25 cellular contexts compared by ENCODE assay signal in the genomic region with DNA sequence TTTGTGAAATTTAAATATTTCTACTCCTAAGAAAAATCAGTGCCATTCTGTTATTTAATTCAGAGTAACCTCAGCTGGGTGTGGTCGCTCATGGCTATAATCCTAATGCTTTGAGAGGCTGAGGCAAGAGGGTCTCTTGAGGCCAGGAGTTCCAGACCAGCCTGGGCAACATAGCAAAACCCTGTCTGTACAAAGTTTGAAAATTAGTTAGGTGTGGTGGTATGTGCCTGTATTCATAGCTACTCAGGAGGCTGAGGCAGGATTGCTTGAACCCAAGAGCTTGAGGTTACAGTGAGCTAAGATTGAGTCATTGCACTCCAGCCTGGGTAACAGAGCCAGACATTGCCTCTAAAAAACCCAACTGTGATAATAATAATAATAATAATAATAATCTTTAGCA. TPM values are rescaled to one million over a fixed set of nuclear protein-coding genes. Genes with fewer than 3 reads are reported as not detected.
DNase-seq lines count a peak whose midpoint lies in the region; ATAC-seq, FAIRE-seq and TF ChIP-seq lines count a peak whose summit lies in the region.
"Had no signal": no experiment of that assay in that cellular context is flagged by ENCODE, and none has a peak within 500 bp of the region (broad histone marks: within the 10 kb centered on the region; RNA-seq: fewer than 3 reads in every experiment).

No MANE protein-coding gene starts in this region.

- H3K27me3 Mint-ChIP-seq in Calu3 (ENCODE audit: unreplicated experiment), result no peaks in the 10 kb centered on the region
- H3K27me3 Mint-ChIP-seq: CD4-positive, alpha-beta T cell; CD8-positive, alpha-beta memory T cell had no signal

- DNase-seq in HCEC 1CT (peak; percentile 47), bronchial epithelial cell (ENCODE audit: low read depth) (peak; percentile 20), foreskin fibroblast (peak; percentile 10 to 31), trophoblast cell (peak; percentile 73 to 74), medulla oblongata (ENCODE audit: extremely low spot score) (no peak), Calu3 (no peak)
- DNase-seq: 8988T; ACHN; AML-193; BE2C; CD4-positive, alpha-beta T cell; CD8-positive, alpha-beta memory T cell; DMS153; DND-41; GDM1; GM23248; H9; HFFc6 had no signal

- no peaks in the 10 kb centered on the region for H3K36me3 Mint-ChIP-seq in Calu3 (ENCODE audit: insufficient read depth, unreplicated experiment)
- H3K36me3 Mint-ChIP-seq: CD14-positive monocyte; CD8-positive, alpha-beta memory T cell had no signal

- H3K27me3 ChIP-seq in bronchial epithelial cell (ENCODE audit: control insufficient read depth, insufficient read depth, low read length), result no peaks in the 10 kb centered on the region
- H3K27me3 ChIP-seq in trophoblast cell (ENCODE audit: insufficient read depth, low read length), result no peaks in the 10 kb centered on the region
- H3K27me3 ChIP-seq: BE2C; BLaER1 treated with 17β-estradiol and CSF1 and Interleukin-3, amounts not matched to agents 10 nM and 100 nM had no signal

- H3K4ac ChIP-seq in trophoblast cell (ENCODE audit: low read depth, low read length), result no peak overlapping the region

- H3K4me3 Mint-ChIP-seq in Calu3 (ENCODE audit: low read depth, unreplicated experiment), result no peak overlapping the region
- H3K4me3 Mint-ChIP-seq: CD14-positive monocyte; CD4-positive, alpha-beta T cell; CD8-positive, alpha-beta memory T cell; H9; HFFc6 had no signal

- no peaks in the 10 kb centered on the region for H3K9me3 Mint-ChIP-seq in Calu3 (ENCODE audit: low read depth, unreplicated experiment)
- H3K9me3 Mint-ChIP-seq: CD4-positive, alpha-beta T cell; H9; HFFc6 had no signal

- ATAC-seq in GM18907 (IDR thresholded peaks at IDR 0.05; ENCODE audit: unreplicated experiment), result no peak
- no peak for ATAC-seq in HG03460 (IDR thresholded peaks at IDR 0.05; ENCODE audit: unreplicated experiment)
- ATAC-seq: A549, GM12878 had no signal

- no peak for FAIRE-seq in bronchial epithelial cell (lab: Jason Lieb, UNC)
- FAIRE-seq: A549, GM12878, H1 had no signal

- no peaks in the 10 kb centered on the region for H3K9me3 ChIP-seq in trophoblast cell (ENCODE audit: insufficient read depth, low read depth, low read length)
- H3K9me3 ChIP-seq: A549; BE2C; BLaER1 treated with 17β-estradiol and CSF1 and Interleukin-3, amounts not matched to agents 10 nM and 100 nM had no signal

- no peak overlapping the region for H2AFZ ChIP-seq in trophoblast cell (ENCODE audit: insufficient read depth, low read length, poor library complexity)
- H2AFZ ChIP-seq: GM23248 had no signal

- CTCF ChIA-PET in Calu3 (lab: Charles Lee), result no interaction called here

- H3K4me1 Mint-ChIP-seq in Calu3 (ENCODE audit: low read depth, unreplicated experiment), result no peaks in the 10 kb centered on the region
- H3K4me1 Mint-ChIP-seq: CD14-positive monocyte; CD8-positive, alpha-beta memory T cell; H9 had no signal

- no peaks in the 10 kb centered on the region for H3K79me2 ChIP-seq in trophoblast cell (ENCODE audit: control insufficient read depth, insufficient read depth, low read length, poor library complexity)

- no peak overlapping the region for H2BK12ac ChIP-seq in trophoblast cell (ENCODE audit: low read length)

- no peak overlapping the region for H4K91ac ChIP-seq in trophoblast cell (ENCODE audit: low read depth, low read length)

- no peak overlapping the region for H3K14ac ChIP-seq in trophoblast cell (ENCODE audit: low read length)

- H3K18ac ChIP-seq in trophoblast cell (ENCODE audit: low read length), result no peak overlapping the region

- H3K27ac Mint-ChIP-seq in Calu3 (ENCODE audit: unreplicated experiment), result no peak overlapping the region
- H3K27ac Mint-ChIP-seq: CD14-positive monocyte; CD4-positive, alpha-beta T cell; CD8-positive, alpha-beta memory T cell; H9; HFFc6 had no signal

- H2AK5ac ChIP-seq in trophoblast cell (ENCODE audit: low read length), result no peak overlapping the region

- TF ChIP-seq CTCF in bronchial epithelial cell (IDR thresholded peaks at IDR 0.05; ENCODE audit: insufficient read depth, low read length, severe bottlenecking) (no peak), foreskin fibroblast (IDR thresholded peaks at IDR 0.05; ENCODE audit: low read depth, low read length) (no peak), Calu3 (IDR thresholded peaks at IDR 0.05; ENCODE audit: unreplicated experiment) (no peak)

- H3K4me2 ChIP-seq in trophoblast cell (ENCODE audit: low read length), result no peak overlapping the region
- H3K4me2 ChIP-seq: A549; BLaER1 treated with 17β-estradiol and CSF1 and Interleukin-3, amounts not matched to agents 10 nM and 100 nM had no signal

- no peaks in the 10 kb centered on the region for H3K79me1 ChIP-seq in trophoblast cell (ENCODE audit: low read length)

- H2BK5ac ChIP-seq in trophoblast cell (ENCODE audit: low read depth, low read length, poor library complexity), result no peak overlapping the region

- WGBS in trophoblast cell (ENCODE audit: extremely low coverage, insufficient coverage, insufficient read length), result no CpG with 5 or more reads among the region's 1 CpG

- H3K23ac ChIP-seq in trophoblast cell (ENCODE audit: low read length), result no peak overlapping the region

- no peak overlapping the region for H2BK120ac ChIP-seq in trophoblast cell (ENCODE audit: insufficient read depth, low read length, poor library complexity)

- no peak overlapping the region for H4K8ac ChIP-seq in trophoblast cell (ENCODE audit: low read depth, low read length)

- no peak overlapping the region for H3K4me3 ChIP-seq in bronchial epithelial cell (ENCODE audit: low read depth, low read length)
- no peak overlapping the region for H3K4me3 ChIP-seq in foreskin fibroblast (ENCODE audit: low read depth in 1 of 2, low read length in 2 of 2)
- H3K4me3 ChIP-seq in trophoblast cell (ENCODE audit: low read depth, low read length), result no peak overlapping the region
- H3K4me3 ChIP-seq: A549; BLaER1 treated with 17β-estradiol and CSF1 and Interleukin-3, amounts not matched to agents 10 nM and 100 nM; GM12878; GM23248 had no signal

- no peak overlapping the region for H3K27ac ChIP-seq in trophoblast cell (ENCODE audit: low read depth, low read length)
- H3K27ac ChIP-seq: A549; BLaER1 treated with 17β-estradiol and CSF1 and Interleukin-3, amounts not matched to agents 10 nM and 100 nM; GM23248 had no signal

- BruUV-seq in Calu3 (replicated peaks; lab: Mats Ljungman, UMichigan), result no TSS peak

- no peak overlapping the region for H3K9ac ChIP-seq in trophoblast cell (ENCODE audit: low read length)
- H3K9ac ChIP-seq: BLaER1 treated with 17β-estradiol and CSF1 and Interleukin-3, amounts not matched to agents 10 nM and 100 nM; GM23248 had no signal

- H3K36me3 ChIP-seq in bronchial epithelial cell (ENCODE audit: control insufficient read depth, insufficient read depth, low read length) (no peaks in the 10 kb centered on the region), trophoblast cell (ENCODE audit: control insufficient read depth in 1 of 2, insufficient read depth in 2 of 2, low read length in 2 of 2) (no peaks in the 10 kb centered on the region)
- H3K36me3 ChIP-seq: BE2C; BLaER1 treated with 17β-estradiol and CSF1 and Interleukin-3, amounts not matched to agents 10 nM and 100 nM had no signal

- intact Hi-C loops in Calu3 (cut with micrococcal nuclease; ENCODE audit: unreplicated experiment), result no loop called here

- no peak overlapping the region for H4K12ac ChIP-seq in trophoblast cell (ENCODE audit: low read depth, low read length)

- no peaks in the 10 kb centered on the region for H3K4me1 ChIP-seq in trophoblast cell (ENCODE audit: control insufficient read depth in 1 of 2, insufficient read depth in 2 of 2, low read length in 2 of 2)
- H3K4me1 ChIP-seq: A549; BE2C; BLaER1 treated with 17β-estradiol and CSF1 and Interleukin-3, amounts not matched to agents 10 nM and 100 nM had no signal

RNA-seq across cellular contexts. Expression of a gene that starts 44.8 kb away (rescaled TPM):
- total RNA-seq in bronchial epithelial cell (0.79 and 1.7 TPM in 2 replicates), Calu3 (2022) (5.7 and 6.7 TPM in 2 replicates)
- 3.5 and 3.8 TPM in 2 replicates for polyA plus RNA-seq in trophoblast cell (2013)
- polyA plus RNA-seq: CD8-positive, alpha-beta memory T cell had no signal

Comparison
In these comparisons a context has a peak if more than half of its experiments do, and no peak if none do; other contexts are left out.
1. DNase-seq: peak in HCEC 1CT (single experiment), bronchial epithelial cell (single experiment), foreskin fibroblast (2 of 2) and trophoblast cell (2 of 2); none in medulla oblongata (single experiment) and Calu3 (single experiment).